Comparison of ENCODE assay signal across 1 cellular context in the genomic region with DNA sequence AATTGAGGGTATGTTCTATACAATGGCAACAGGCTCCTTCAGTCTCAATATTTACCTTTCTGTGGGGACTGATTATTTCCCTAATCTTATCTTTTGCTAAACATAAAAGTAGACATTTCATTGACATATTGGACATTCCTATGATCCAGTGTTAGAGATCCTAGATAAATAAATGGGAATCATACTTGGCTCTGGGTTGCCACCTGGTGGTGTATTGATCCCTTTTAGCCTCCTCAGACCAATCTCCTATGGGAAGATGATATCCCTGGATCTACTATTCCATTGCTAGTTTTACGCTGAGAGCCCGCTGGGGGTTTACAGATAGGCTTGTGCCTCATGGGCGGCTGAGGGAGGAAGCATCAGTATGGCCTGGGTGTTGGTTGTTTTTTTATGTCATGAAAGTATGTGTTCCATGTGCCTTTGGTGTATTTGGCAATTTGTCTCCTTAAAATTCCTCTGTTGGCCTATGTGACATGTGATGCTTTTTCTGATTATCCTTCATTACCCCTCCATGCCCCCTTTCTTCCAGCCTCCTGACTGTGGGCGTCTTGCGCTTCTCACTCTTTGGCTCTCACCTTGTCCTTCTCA.
TF ChIP-seq lines count a peak whose summit lies in the region.

No MANE protein-coding gene starts in this region.

TF ChIP-seq in H1, 55 proteins besides CTCF, POLR2A, EP300 and RAD21 (continued from another document):
- no peak for TF ChIP-seq CBX5 (IDR thresholded peaks at IDR 0.05; ENCODE audit: low read depth, low read length)
- TF ChIP-seq FOSL1 (IDR thresholded peaks at IDR 0.05; ENCODE audit: insufficient read depth, low read depth, low read length): no peak
- TF ChIP-seq JUN (IDR thresholded peaks at IDR 0.05; ENCODE audit: low read depth, low read length): no peak
- no peak for TF ChIP-seq SP1 (IDR thresholded peaks at IDR 0.05; ENCODE audit: low read depth, low read length)
- TF ChIP-seq, protein P1, sequence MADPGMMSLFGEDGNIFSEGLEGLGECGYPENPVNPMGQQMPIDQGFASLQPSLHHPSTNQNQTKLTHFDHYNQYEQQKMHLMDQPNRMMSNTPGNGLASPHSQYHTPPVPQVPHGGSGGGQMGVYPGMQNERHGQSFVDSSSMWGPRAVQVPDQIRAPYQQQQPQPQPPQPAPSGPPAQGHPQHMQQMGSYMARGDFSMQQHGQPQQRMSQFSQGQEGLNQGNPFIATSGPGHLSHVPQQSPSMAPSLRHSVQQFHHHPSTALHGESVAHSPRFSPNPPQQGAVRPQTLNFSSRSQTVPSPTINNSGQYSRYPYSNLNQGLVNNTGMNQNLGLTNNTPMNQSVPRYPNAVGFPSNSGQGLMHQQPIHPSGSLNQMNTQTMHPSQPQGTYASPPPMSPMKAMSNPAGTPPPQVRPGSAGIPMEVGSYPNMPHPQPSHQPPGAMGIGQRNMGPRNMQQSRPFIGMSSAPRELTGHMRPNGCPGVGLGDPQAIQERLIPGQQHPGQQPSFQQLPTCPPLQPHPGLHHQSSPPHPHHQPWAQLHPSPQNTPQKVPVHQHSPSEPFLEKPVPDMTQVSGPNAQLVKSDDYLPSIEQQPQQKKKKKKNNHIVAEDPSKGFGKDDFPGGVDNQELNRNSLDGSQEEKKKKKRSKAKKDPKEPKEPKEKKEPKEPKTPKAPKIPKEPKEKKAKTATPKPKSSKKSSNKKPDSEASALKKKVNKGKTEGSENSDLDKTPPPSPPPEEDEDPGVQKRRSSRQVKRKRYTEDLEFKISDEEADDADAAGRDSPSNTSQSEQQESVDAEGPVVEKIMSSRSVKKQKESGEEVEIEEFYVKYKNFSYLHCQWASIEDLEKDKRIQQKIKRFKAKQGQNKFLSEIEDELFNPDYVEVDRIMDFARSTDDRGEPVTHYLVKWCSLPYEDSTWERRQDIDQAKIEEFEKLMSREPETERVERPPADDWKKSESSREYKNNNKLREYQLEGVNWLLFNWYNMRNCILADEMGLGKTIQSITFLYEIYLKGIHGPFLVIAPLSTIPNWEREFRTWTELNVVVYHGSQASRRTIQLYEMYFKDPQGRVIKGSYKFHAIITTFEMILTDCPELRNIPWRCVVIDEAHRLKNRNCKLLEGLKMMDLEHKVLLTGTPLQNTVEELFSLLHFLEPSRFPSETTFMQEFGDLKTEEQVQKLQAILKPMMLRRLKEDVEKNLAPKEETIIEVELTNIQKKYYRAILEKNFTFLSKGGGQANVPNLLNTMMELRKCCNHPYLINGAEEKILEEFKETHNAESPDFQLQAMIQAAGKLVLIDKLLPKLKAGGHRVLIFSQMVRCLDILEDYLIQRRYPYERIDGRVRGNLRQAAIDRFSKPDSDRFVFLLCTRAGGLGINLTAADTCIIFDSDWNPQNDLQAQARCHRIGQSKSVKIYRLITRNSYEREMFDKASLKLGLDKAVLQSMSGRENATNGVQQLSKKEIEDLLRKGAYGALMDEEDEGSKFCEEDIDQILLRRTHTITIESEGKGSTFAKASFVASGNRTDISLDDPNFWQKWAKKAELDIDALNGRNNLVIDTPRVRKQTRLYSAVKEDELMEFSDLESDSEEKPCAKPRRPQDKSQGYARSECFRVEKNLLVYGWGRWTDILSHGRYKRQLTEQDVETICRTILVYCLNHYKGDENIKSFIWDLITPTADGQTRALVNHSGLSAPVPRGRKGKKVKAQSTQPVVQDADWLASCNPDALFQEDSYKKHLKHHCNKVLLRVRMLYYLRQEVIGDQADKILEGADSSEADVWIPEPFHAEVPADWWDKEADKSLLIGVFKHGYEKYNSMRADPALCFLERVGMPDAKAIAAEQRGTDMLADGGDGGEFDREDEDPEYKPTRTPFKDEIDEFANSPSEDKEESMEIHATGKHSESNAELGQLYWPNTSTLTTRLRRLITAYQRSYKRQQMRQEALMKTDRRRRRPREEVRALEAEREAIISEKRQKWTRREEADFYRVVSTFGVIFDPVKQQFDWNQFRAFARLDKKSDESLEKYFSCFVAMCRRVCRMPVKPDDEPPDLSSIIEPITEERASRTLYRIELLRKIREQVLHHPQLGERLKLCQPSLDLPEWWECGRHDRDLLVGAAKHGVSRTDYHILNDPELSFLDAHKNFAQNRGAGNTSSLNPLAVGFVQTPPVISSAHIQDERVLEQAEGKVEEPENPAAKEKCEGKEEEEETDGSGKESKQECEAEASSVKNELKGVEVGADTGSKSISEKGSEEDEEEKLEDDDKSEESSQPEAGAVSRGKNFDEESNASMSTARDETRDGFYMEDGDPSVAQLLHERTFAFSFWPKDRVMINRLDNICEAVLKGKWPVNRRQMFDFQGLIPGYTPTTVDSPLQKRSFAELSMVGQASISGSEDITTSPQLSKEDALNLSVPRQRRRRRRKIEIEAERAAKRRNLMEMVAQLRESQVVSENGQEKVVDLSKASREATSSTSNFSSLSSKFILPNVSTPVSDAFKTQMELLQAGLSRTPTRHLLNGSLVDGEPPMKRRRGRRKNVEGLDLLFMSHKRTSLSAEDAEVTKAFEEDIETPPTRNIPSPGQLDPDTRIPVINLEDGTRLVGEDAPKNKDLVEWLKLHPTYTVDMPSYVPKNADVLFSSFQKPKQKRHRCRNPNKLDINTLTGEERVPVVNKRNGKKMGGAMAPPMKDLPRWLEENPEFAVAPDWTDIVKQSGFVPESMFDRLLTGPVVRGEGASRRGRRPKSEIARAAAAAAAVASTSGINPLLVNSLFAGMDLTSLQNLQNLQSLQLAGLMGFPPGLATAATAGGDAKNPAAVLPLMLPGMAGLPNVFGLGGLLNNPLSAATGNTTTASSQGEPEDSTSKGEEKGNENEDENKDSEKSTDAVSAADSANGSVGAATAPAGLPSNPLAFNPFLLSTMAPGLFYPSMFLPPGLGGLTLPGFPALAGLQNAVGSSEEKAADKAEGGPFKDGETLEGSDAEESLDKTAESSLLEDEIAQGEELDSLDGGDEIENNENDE (IDR thresholded peaks at IDR 0.05; ENCODE audit: insufficient replicate concordance, low read length): no peak
- TF ChIP-seq GABPA (IDR thresholded peaks at IDR 0.05; ENCODE audit: borderline replicate concordance, insufficient read depth, low read length): no peak
- no peak for TF ChIP-seq KDM1A (IDR thresholded peaks at IDR 0.05; ENCODE audit: borderline replicate concordance, low read length)
- TF ChIP-seq NANOG (IDR thresholded peaks at IDR 0.05; ENCODE audit: insufficient read depth, low read depth, low read length, poor library complexity, severe bottlenecking): no peak
- TF ChIP-seq CEBPB (IDR thresholded peaks at IDR 0.05; ENCODE audit: low read depth, low read length): no peak
- no peak for TF ChIP-seq MAFK (IDR thresholded peaks at IDR 0.05; ENCODE audit: low read depth, low read length)
- TF ChIP-seq, protein P2, sequence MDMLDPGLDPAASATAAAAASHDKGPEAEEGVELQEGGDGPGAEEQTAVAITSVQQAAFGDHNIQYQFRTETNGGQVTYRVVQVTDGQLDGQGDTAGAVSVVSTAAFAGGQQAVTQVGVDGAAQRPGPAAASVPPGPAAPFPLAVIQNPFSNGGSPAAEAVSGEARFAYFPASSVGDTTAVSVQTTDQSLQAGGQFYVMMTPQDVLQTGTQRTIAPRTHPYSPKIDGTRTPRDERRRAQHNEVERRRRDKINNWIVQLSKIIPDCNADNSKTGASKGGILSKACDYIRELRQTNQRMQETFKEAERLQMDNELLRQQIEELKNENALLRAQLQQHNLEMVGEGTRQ (IDR thresholded peaks at IDR 0.05; ENCODE audit: low read length): no peak
- no peak for TF ChIP-seq SIRT6 (IDR thresholded peaks at IDR 0.05; ENCODE audit: low read length)
- no peak for TF ChIP-seq NRF1 (IDR thresholded peaks at IDR 0.05; ENCODE audit: low read depth, low read length)
